Comparison of ENCODE assay signal across 13 cellular contexts in genomic region chr2:191319181-191319580, GRCh38.
DNase-seq lines count a peak whose midpoint lies in the region; ATAC-seq and TF ChIP-seq lines count a peak whose summit lies in the region.
"Had no signal": no experiment of that assay in that cellular context is flagged by ENCODE, and none has a peak within 500 bp of the region (broad histone marks: within the 10 kb centered on the region; RNA-seq: fewer than 3 reads in every experiment).

No MANE protein-coding gene starts in this region.

- no peaks in the 10 kb centered on the region for H3K9me3 ChIP-seq in skeletal muscle satellite cell (replicated peaks; ENCODE audit: low read length)
- H3K9me3 ChIP-seq in CD8-positive, alpha-beta T cell (ENCODE audit: low read length), result no peaks in the 10 kb centered on the region
- H3K9me3 ChIP-seq in ovary, result no peaks in the 10 kb centered on the region
- H3K9me3 ChIP-seq: esophagus squamous epithelium had no signal

- peak; percentile 29 for ATAC-seq in left ventricle myocardium superior
- ATAC-seq in CD8-positive, alpha-beta T cell, result no peak

- intact Hi-C loops in left ventricle myocardium superior (cut with micrococcal nuclease) (no loop called here), ovary (cut with DNase I) (no loop called here)
- intact Hi-C loops in CD8-positive, alpha-beta T cell (cut with DNase I, micrococcal nuclease), result no loop called here

- H3K4me2 ChIP-seq in skeletal muscle satellite cell (ENCODE audit: low read length), result peak overlapping the region; percentile 63

- POLR2A ChIA-PET in HEK293T (lab: Yijun Ruan, JAX), result no interaction called here
- POLR2A ChIA-PET in CD8-positive, alpha-beta T cell (lab: Charles Lee), result no interaction called here

- DNase-seq in HEK293T (ENCODE audit: extremely low spot score) (no peak), amniotic epithelial cell (ENCODE audit: low read depth) (peak; percentile 55), left ventricle myocardium superior (no peak), ovary (no peak), NCI-H1092 (lab: John Stamatoyannopoulos, UW) (no peak), NOMO-1 (lab: John Stamatoyannopoulos, UW; ENCODE audit: unreplicated experiment in 2 of 2) (no peak)
- DNase-seq in CD8-positive, alpha-beta T cell, result no peak
- DNase-seq: esophagus squamous epithelium, NCI-H526 treated with DMSO at 0.1 percent for 48 hours, T-helper 1 cell had no signal

- peaks cover 15% of the 10 kb centered on the region for H3K4me1 Mint-ChIP-seq in CD8-positive, alpha-beta T cell (ENCODE audit: low read depth)

- TF ChIP-seq POLR2A in ovary (IDR thresholded peaks at IDR 0.05), result no peak

- H3K36me3 Mint-ChIP-seq in CD8-positive, alpha-beta T cell, result no peaks in the 10 kb centered on the region
- H3K36me3 Mint-ChIP-seq: activated naive CD8-positive, alpha-beta T cell had no signal

- peaks cover 48% of the 10 kb centered on the region for H3K4me1 ChIP-seq in skeletal muscle satellite cell (ENCODE audit: control insufficient read depth, insufficient read depth, low read length)
- peaks cover 15% of the 10 kb centered on the region for H3K4me1 ChIP-seq in CD8-positive, alpha-beta T cell (ENCODE audit: insufficient read depth, low read length)
- peaks cover 2% of the 10 kb centered on the region for H3K4me1 ChIP-seq in ovary (ENCODE audit: insufficient read depth)

- no peaks in the 10 kb centered on the region for H3K27me3 ChIP-seq in skeletal muscle satellite cell (ENCODE audit: control insufficient read depth, insufficient read depth, low read length)
- H3K27me3 ChIP-seq in CD8-positive, alpha-beta T cell (ENCODE audit: insufficient read depth, low read length), result no peaks in the 10 kb centered on the region
- H3K27me3 ChIP-seq in ovary, result no peaks in the 10 kb centered on the region
- H3K27me3 ChIP-seq: esophagus squamous epithelium had no signal

- peak overlapping the region; percentile 19 for H3K9ac ChIP-seq in skeletal muscle satellite cell (ENCODE audit: low read depth, low read length)

- peaks cover 3% of the 10 kb centered on the region for H3K27me3 Mint-ChIP-seq in CD8-positive, alpha-beta T cell (ENCODE audit: low read depth)

- no peak overlapping the region for H3K4me3 Mint-ChIP-seq in CD8-positive, alpha-beta T cell
- H3K4me3 Mint-ChIP-seq: activated naive CD8-positive, alpha-beta T cell had no signal

- peaks cover 2% of the 10 kb centered on the region for H3K9me3 Mint-ChIP-seq in CD8-positive, alpha-beta T cell

- CTCF ChIA-PET in HEK293T (lab: Yijun Ruan, JAX), result interaction anchor here (1.0 to 1.1 kb wide), 2 partner anchors 43 to 54 kb away, joined by 3 to 4 read pairs; no protein-coding TSS in a partner anchor
- CTCF ChIA-PET in CD8-positive, alpha-beta T cell (lab: Charles Lee), result no interaction called here

- no peak for TF ChIP-seq EP300 in ovary (IDR thresholded peaks at IDR 0.05)

- H3K27ac Mint-ChIP-seq in CD8-positive, alpha-beta T cell, result no peak overlapping the region
- H3K27ac Mint-ChIP-seq: activated naive CD8-positive, alpha-beta T cell had no signal

- 78 to 91% (median 84%) methylated on average over 2 of the region's 2 CpGs for WGBS in ovary, 3 donors

- H3K4me3 ChIP-seq in skeletal muscle satellite cell (ENCODE audit: low read length) (no peak overlapping the region), ovary (no peak overlapping the region)
- no peak overlapping the region for H3K4me3 ChIP-seq in CD8-positive, alpha-beta T cell (ENCODE audit: low read depth, low read length)
- H3K4me3 ChIP-seq: esophagus squamous epithelium, skin epidermis had no signal

- TF ChIP-seq CTCF in CD8-positive, alpha-beta T cell (IDR thresholded peaks at IDR 0.05), result no peak
- TF ChIP-seq CTCF in ovary (IDR thresholded peaks at IDR 0.05), result no peak

- H3K36me3 ChIP-seq in skeletal muscle satellite cell (ENCODE audit: insufficient read depth, low read length) (no peaks in the 10 kb centered on the region), ovary (no peaks in the 10 kb centered on the region)
- no peaks in the 10 kb centered on the region for H3K36me3 ChIP-seq in CD8-positive, alpha-beta T cell (ENCODE audit: insufficient read depth, low read length)
- H3K36me3 ChIP-seq: esophagus squamous epithelium had no signal

- no peak overlapping the region for H3K27ac ChIP-seq in CD8-positive, alpha-beta T cell (ENCODE audit: low read depth, low read length)
- H3K27ac ChIP-seq in ovary, result no peak overlapping the region

TF ChIP-seq in HEK293T, 16 proteins besides CTCF, POLR2A, EP300 and RAD21:
- TF ChIP-seq PKNOX1 (IDR thresholded peaks at IDR 0.05), result 0 out of 2 replicates have a peak, but pooled peaks have one; percentile 25
- TF ChIP-seq NFRKB (IDR thresholded peaks at IDR 0.05), result no peak
- no peak for TF ChIP-seq SUZ12 (IDR thresholded peaks at IDR 0.05)
- TF ChIP-seq TARDBP (IDR thresholded peaks at IDR 0.05), result no peak
- TF ChIP-seq CTBP1 (IDR thresholded peaks at IDR 0.05; ENCODE audit: borderline replicate concordance), result no peak
- TF ChIP-seq FOXK2 (IDR thresholded peaks at IDR 0.05), result no peak
